ENCODE assay signal across 11 cellular contexts in the genomic region with DNA sequence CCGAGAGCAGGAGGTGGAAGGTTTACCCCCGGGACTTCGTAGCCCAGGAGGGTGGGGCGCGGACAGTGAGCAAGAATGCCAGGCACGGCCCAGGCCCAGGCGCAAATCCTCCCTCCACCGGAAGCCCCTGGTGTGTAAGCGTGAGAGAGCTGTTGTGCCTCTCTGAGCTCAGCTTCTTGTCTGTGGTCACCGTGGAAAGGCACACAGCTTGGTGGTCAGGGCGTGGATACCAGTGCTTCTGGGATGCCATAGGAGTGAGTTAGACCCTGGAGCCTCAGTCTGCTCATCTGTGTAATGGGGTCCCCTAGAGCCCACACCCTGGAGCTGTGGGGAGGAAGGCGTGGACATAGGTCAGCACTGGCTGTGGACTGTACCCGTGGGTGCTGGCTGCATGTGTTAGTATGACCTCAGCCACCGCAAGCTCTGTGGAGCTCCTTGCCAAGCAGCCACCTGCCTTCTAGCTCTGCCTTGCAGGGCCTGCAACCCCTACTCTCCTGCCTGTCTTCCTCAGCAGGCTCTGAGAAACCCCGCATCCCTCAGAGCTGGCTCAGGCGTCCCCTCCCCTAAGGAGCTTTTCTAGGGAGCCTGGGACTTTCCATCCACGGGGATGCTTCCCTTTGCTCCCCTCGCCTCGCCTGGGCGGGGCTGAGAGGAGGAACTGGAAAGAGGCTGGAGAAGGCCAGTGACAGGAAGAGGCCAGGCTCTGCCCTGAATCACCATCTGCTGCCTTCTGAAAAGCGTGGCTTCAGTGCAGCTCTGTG. TPM values are rescaled to one million over a fixed set of nuclear protein-coding genes. Genes with fewer than 3 reads are reported as not detected.
DNase-seq lines count a peak whose midpoint lies in the region; ATAC-seq and TF ChIP-seq lines count a peak whose summit lies in the region.
"Had no signal": no experiment of that assay in that cellular context is flagged by ENCODE, and none has a peak within 500 bp of the region (broad histone marks: within the 10 kb centered on the region; RNA-seq: fewer than 3 reads in every experiment).

No MANE protein-coding gene starts in this region.

- in situ Hi-C loops in GM13977 (cut with MboI; ENCODE audit: low pct_unique_long_range_greater_than_20kb, low sequenced_read_pairs, unreplicated experiment) = no loop called here

- no peak overlapping the region for H3K4me3 ChIP-seq in choroid plexus epithelial cell (ENCODE audit: low read depth, low read length)
- peak overlapping the region in 1 of 2 donors; percentile 30 for H3K4me3 ChIP-seq in muscle layer of colon (ENCODE audit: low read depth in 1 of 2, low read length in 2 of 2)
- H3K4me3 ChIP-seq: left lung had no signal

- TF ChIP-seq CTCF in choroid plexus epithelial cell (conservative IDR thresholded peaks at IDR 0.05; ENCODE audit: low read depth, low read length) = no peak
- no peak for TF ChIP-seq CTCF in GM13977 (IDR thresholded peaks at IDR 0.05; ENCODE audit: extremely low read depth, insufficient read depth, missing control alignments)

- no peak for ATAC-seq in GM19452 (IDR thresholded peaks at IDR 0.05; ENCODE audit: unreplicated experiment)
- ATAC-seq: left lung had no signal

- peaks cover 35% of the 10 kb centered on the region for H3K4me1 ChIP-seq in muscle layer of colon (ENCODE audit: insufficient read depth, low read length)

- H3K27ac ChIP-seq in muscle layer of colon (ENCODE audit: low read depth, low read length) = peak overlapping the region; percentile 42

- no peaks in the 10 kb centered on the region for H3K9me3 ChIP-seq in muscle layer of colon (ENCODE audit: low read length)
- H3K9me3 ChIP-seq: left lung had no signal

- DNase-seq in AG08396 (ENCODE audit: low spot score) = peak; percentile 39
- peak; percentile 30 for DNase-seq in HT-29 (ENCODE audit: low spot score)
- DNase-seq in choroid plexus epithelial cell (ENCODE audit: low read depth) = peak; percentile 34
- DNase-seq in GM13977 (ENCODE audit: low spot score) = no peak
- no peak for DNase-seq in activated gamma-delta T cell (lab: John Stamatoyannopoulos, UW)
- DNase-seq in activated CD4-positive, alpha-beta T cell treated with anti-CD3 and anti-CD28 coated beads, Interleukin-2, amount 50 U/mL, for 48 hours = no peak
- DNase-seq: activated effector memory CD4-positive, alpha-beta T cell treated with Interleukin-2 at 50 U/mL for 16 hours; left lung; stimulated activated CD4-positive, alpha-beta T cell treated with anti-CD3 and anti-CD28 coated beads, Interleukin-1b, Interleukin-23, amount 100 ng/mL, for 48 hours had no signal

- no peaks in the 10 kb centered on the region for H3K36me3 ChIP-seq in muscle layer of colon (ENCODE audit: insufficient read depth, low read length)
- H3K36me3 ChIP-seq: left lung had no signal

- H3K27me3 ChIP-seq in muscle layer of colon (ENCODE audit: control insufficient read depth in 1 of 2, insufficient read depth in 2 of 2, low read length in 2 of 2) = no peaks in the 10 kb centered on the region
- H3K27me3 ChIP-seq: left lung had no signal

- peak overlapping the region; percentile 6 for H3K9ac ChIP-seq in muscle layer of colon (ENCODE audit: low read length)

RNA-seq across cellular contexts. Expression of a gene that starts 28.0 kb away (rescaled TPM):
- total RNA-seq in HT-29 (2014; rRNA removed; shearing (Covaris generic)) = 2.9 and 3.7 TPM in 2 replicates

Comparison
In these comparisons a context has a peak if more than half of its experiments do, and no peak if none do; other contexts are left out.
1. DNase-seq: peak in AG08396 (single experiment), HT-29 (single experiment) and choroid plexus epithelial cell (single experiment); none in GM13977 (single experiment), activated gamma-delta T cell (single experiment) and activated CD4-positive, alpha-beta T cell treated with anti-CD3 and anti-CD28 coated beads, Interleukin-2, amount 50 U/mL, for 48 hours (0 of 2).